1 cellular context compared by ENCODE assay signal in genomic region chr13:31327157-31327556, GRCh38.
TF ChIP-seq lines count a peak whose summit lies in the region.

No MANE protein-coding gene starts in this region.

TF ChIP-seq in GM23338, 12 proteins besides CTCF, POLR2A, EP300 and RAD21 (continued from another document):
- TF ChIP-seq ZNF462 (CRISPR knock-in tag; IDR thresholded peaks at IDR 0.05): no peak
- TF ChIP-seq JUNB (IDR thresholded peaks at IDR 0.05; ENCODE audit: unreplicated experiment): no peak
- TF ChIP-seq ZNF331 (CRISPR knock-in tag; IDR thresholded peaks at IDR 0.05; ENCODE audit: low read depth): no peak
- TF ChIP-seq STAT1 (IDR thresholded peaks at IDR 0.05; ENCODE audit: unreplicated experiment): no peak
- TF ChIP-seq NANOG (IDR thresholded peaks at IDR 0.05; ENCODE audit: borderline replicate concordance): no peak
TF ChIP-seq in GM23338: peak in this region for 0.
